9 cellular contexts compared by ENCODE assay signal in genomic region chr19:680287-681028, GRCh38. TPM values are rescaled to one million over a fixed set of nuclear protein-coding genes. Genes with fewer than 3 reads are reported as not detected.
DNase-seq lines count a peak whose midpoint lies in the region; ATAC-seq, FAIRE-seq and TF ChIP-seq lines count a peak whose summit lies in the region.
"Had no signal": no experiment of that assay in that cellular context is flagged by ENCODE, and none has a peak within 500 bp of the region (broad histone marks: within the 10 kb centered on the region; RNA-seq: fewer than 3 reads in every experiment).

No MANE protein-coding gene starts in this region.

- dilution Hi-C loops in keratinocyte (cut with MboI; ENCODE audit: extremely low pct_ligation_motif_present, low sequenced_read_pairs) = no loop called here

- H3K27me3 ChIP-seq in keratinocyte (ENCODE audit: control insufficient read depth, extremely low read depth, insufficient read depth, low read length) = no peaks in the 10 kb centered on the region

- peaks cover 23% of the 10 kb centered on the region for H3K79me2 ChIP-seq in keratinocyte (ENCODE audit: control insufficient read depth, insufficient read depth, low read length)

- peak overlapping the region; percentile 70 for H3K9ac ChIP-seq in keratinocyte (ENCODE audit: control insufficient read depth, extremely low read depth, insufficient read depth, low read length)

- no peaks in the 10 kb centered on the region for H3K9me3 ChIP-seq in keratinocyte (ENCODE audit: control insufficient read depth, low read depth, low read length)

- CTCF ChIA-PET in WTC11 (lab: Charles Lee) = interaction anchor here (0.6 to 2.7 kb wide), 24 partner anchors 10 to 304 kb away, joined by 3 to 22 read pairs (median 4); partner anchors contain the start of genes PALM, PRSS57, RNF126 and WDR18

- H3K9me1 ChIP-seq in keratinocyte (ENCODE audit: control insufficient read depth, extremely low read depth, insufficient read depth, low read length) = peaks cover 2% of the 10 kb centered on the region

- ATAC-seq in HG03175 (IDR thresholded peaks at IDR 0.05; ENCODE audit: unreplicated experiment) (peak; percentile 69), WTC11 (peak; percentile 71)

- peaks cover 21% of the 10 kb centered on the region for H4K20me1 ChIP-seq in keratinocyte (ENCODE audit: control insufficient read depth, extremely low read depth, insufficient read depth, low read length)

- H3K4me3 ChIP-seq in keratinocyte (ENCODE audit: control insufficient read depth in 2 of 3, extremely low read depth in 1 of 3, insufficient read depth in 2 of 3, low read depth in 1 of 3, low read length in 3 of 3) = peak overlapping the region; percentile 26 to 65 (median 51)

- H3K4me1 ChIP-seq in keratinocyte (ENCODE audit: control insufficient read depth, extremely low read depth, insufficient read depth, low read length) = peaks cover 25% of the 10 kb centered on the region

- in situ Hi-C loops in GM18951 (cut with MboI; ENCODE audit: low sequenced_read_pairs, unreplicated experiment) = no loop called here

- POLR2A ChIA-PET in WTC11 (lab: Charles Lee) = interaction anchor here (0.8 to 1.7 kb wide), 4 partner anchors 10 to 118 kb away, joined by 3 to 8 read pairs (median 4); no protein-coding TSS in a partner anchor

- peak overlapping the region; percentile 100 for H3K27ac Mint-ChIP-seq in WTC11

- peak overlapping the region; percentile 87 for H3K4me3 Mint-ChIP-seq in WTC11

- H3K36me3 ChIP-seq in keratinocyte (ENCODE audit: control insufficient read depth in 2 of 2, extremely low read depth in 1 of 2, insufficient read depth in 2 of 2, low read length in 2 of 2) = peaks cover 9 to 29% of the 10 kb centered on the region in 2 experiments

- peak overlapping the region; percentile 49 for H2AFZ ChIP-seq in keratinocyte (ENCODE audit: control insufficient read depth, low read length)

- peak overlapping the region; percentile 90 for H3K4me2 ChIP-seq in keratinocyte (ENCODE audit: control insufficient read depth, extremely low read depth, insufficient read depth, low read depth, low read length)

- TF ChIP-seq POLR2A in GM18951 (IDR thresholded peaks at IDR 0.05; ENCODE audit: extremely low read depth, insufficient read depth, insufficient read length) = peak; percentile 73

- no peaks in the 10 kb centered on the region for H3K9me3 Mint-ChIP-seq in WTC11

- no peaks in the 10 kb centered on the region for H3K4me1 Mint-ChIP-seq in WTC11

- TF ChIP-seq CTCF in AG09319 (IDR thresholded peaks at IDR 0.05; ENCODE audit: low read depth, low read length) = peak; percentile 25
- no peak for TF ChIP-seq CTCF in WTC11 (IDR thresholded peaks at IDR 0.05)
- TF ChIP-seq CTCF in keratinocyte (optimal IDR thresholded peaks at IDR 0.05 in 1 of 3, IDR thresholded peaks at IDR 0.05 in 1 of 3, conservative IDR thresholded peaks at IDR 0.05 in 1 of 3; ENCODE audit: extremely low read depth in 1 of 3, insufficient read depth in 2 of 3, low read length in 3 of 3) = peak; percentile 14 to 77 (median 47)

- no peaks in the 10 kb centered on the region for H3K36me3 Mint-ChIP-seq in WTC11

- peak; percentile 5 for FAIRE-seq in keratinocyte (lab: Jason Lieb, UNC)
- FAIRE-seq: TTC549 had no signal

- peaks cover 18% of the 10 kb centered on the region for H3K27me3 Mint-ChIP-seq in WTC11 (ENCODE audit: low read depth)

- H3K27ac ChIP-seq in caudate nucleus (ENCODE audit: low read depth, low read length) (peak overlapping the region; percentile 89), keratinocyte (ENCODE audit: control insufficient read depth, insufficient read depth, low read length) (peak overlapping the region; percentile 83)

- peak; percentile 98 for DNase-seq in AG09319 (ENCODE audit: extremely low read depth, low read depth)
- peak; percentile 95 for DNase-seq in NCI-H2227 (lab: John Stamatoyannopoulos, UW; ENCODE audit: unreplicated experiment)
- peak; percentile 100 for DNase-seq in WTC11 (ENCODE audit: low spot score)
- DNase-seq in caudate nucleus (lab: John Stamatoyannopoulos, UW) = peak; percentile 65 to 100 (median 98)
- peak; percentile 92 for DNase-seq in keratinocyte (ENCODE audit: low read depth, low spot score)
- peak; percentile 99 to 100 (median 100) for DNase-seq in stimulated activated CD4-positive, alpha-beta T cell treated with anti-CD3 and anti-CD28 coated beads, Interleukin-12 subunit alpha, Interleukin-12 subunit beta, amount 100 ng/mL, for 48 hours (ENCODE audit: low read depth in 2 of 3, low spot score in 1 of 3)

TF ChIP-seq in WTC11, 78 proteins besides CTCF, POLR2A, EP300 and RAD21 (continues in another document):
- TF ChIP-seq FOXK1 (CRISPR knock-in tag; IDR thresholded peaks at IDR 0.05) (0 out of 2 replicates have a peak, but pooled peaks have one; percentile 43), KAT7 (CRISPR knock-in tag; IDR thresholded peaks at IDR 0.05; ENCODE audit: borderline replicate concordance) (no peak), NFE2L1 (CRISPR knock-in tag; IDR thresholded peaks at IDR 0.05) (0 out of 2 replicates have a peak, but pooled peaks have one; percentile 42), SP1 (CRISPR knock-in tag; conservative IDR thresholded peaks at IDR 0.05) (peak; percentile 65), FOXP1 (CRISPR knock-in tag; IDR thresholded peaks at IDR 0.05; ENCODE audit: borderline replicate concordance) (peak; percentile 74; the same call in 1 of the 2 replicates), ETV6 (CRISPR knock-in tag; IDR thresholded peaks at IDR 0.05) (peak; percentile 87), USF1 (CRISPR knock-in tag; IDR thresholded peaks at IDR 0.05) (peak; percentile 79), PRRX2 (CRISPR knock-in tag; IDR thresholded peaks at IDR 0.05) (no peak)

RNA-seq across cellular contexts. Expression of gene FSTL3, which starts 4.3 kb away (rescaled TPM):
- 8.7 to 12.2 TPM (median 10.1 TPM) in 3 replicates for total RNA-seq in WTC11 (2021)
- 54.4 to 105 TPM (median 66.0 TPM) in 3 replicates for polyA plus RNA-seq in keratinocyte
- polyA plus RNA-seq in keratinocyte (2011; ENCODE audit: low read depth) = 11.7 TPM
- 35.5 and 76.0 TPM in 2 replicates for polyA plus RNA-seq in keratinocyte (2011; cell fraction: cytosol; rRNA removed)
- 185 and 193 TPM in 2 replicates for polyA plus RNA-seq in keratinocyte (2011; cell fraction: nucleus; rRNA removed)
- 101 and 111 TPM in 2 replicates for polyA plus RNA-seq in keratinocyte (2012; ENCODE audit: low replicate concordance)
- 38.0 to 68.4 TPM (median 48.9 TPM) in 3 replicates for polyA minus RNA-seq in keratinocyte
- polyA minus RNA-seq in keratinocyte (2011; cell fraction: cytosol; rRNA and poly(A)+ RNA removed) = 206 TPM
- 122 and 140 TPM in 2 replicates for polyA minus RNA-seq in keratinocyte (2011; cell fraction: nucleus; rRNA and poly(A)+ RNA removed)

RNA-seq across cellular contexts. Expression of gene PRSS57, which starts 14.8 kb away (rescaled TPM):
- total RNA-seq in WTC11 (2021) = not detected in 3 replicates
- not detected in 3 replicates for polyA plus RNA-seq in keratinocyte
- polyA plus RNA-seq in keratinocyte (2011; ENCODE audit: low read depth) = not detected
- not detected in 2 replicates for polyA plus RNA-seq in keratinocyte (2011; cell fraction: cytosol; rRNA removed)
- polyA plus RNA-seq in keratinocyte (2011; cell fraction: nucleus; rRNA removed) = not detected in 2 replicates
- polyA plus RNA-seq in keratinocyte (2012; ENCODE audit: low replicate concordance) = not detected in 2 replicates
- not detected in 3 replicates for polyA minus RNA-seq in keratinocyte
- not detected for polyA minus RNA-seq in keratinocyte (2011; cell fraction: cytosol; rRNA and poly(A)+ RNA removed)
- polyA minus RNA-seq in keratinocyte (2011; cell fraction: nucleus; rRNA and poly(A)+ RNA removed) = not detected in 2 replicates

RNA-seq across cellular contexts. Expression of gene RNF126, which starts 17.4 kb away (rescaled TPM):
- total RNA-seq in WTC11 (2021) = 66.7 to 84.4 TPM (median 68.1 TPM) in 3 replicates
- 8.2 to 30.0 TPM (median 14.8 TPM) in 3 replicates for polyA plus RNA-seq in keratinocyte
- 10.8 TPM for polyA plus RNA-seq in keratinocyte (2011; ENCODE audit: low read depth)
- polyA plus RNA-seq in keratinocyte (2011; cell fraction: cytosol; rRNA removed) = 10.0 and 29.0 TPM in 2 replicates
- 17.7 and 30.0 TPM in 2 replicates for polyA plus RNA-seq in keratinocyte (2011; cell fraction: nucleus; rRNA removed)
- polyA plus RNA-seq in keratinocyte (2012; ENCODE audit: low replicate concordance) = 37.0 and 57.0 TPM in 2 replicates
- 5.0 to 32.4 TPM (median 8.5 TPM) in 3 replicates for polyA minus RNA-seq in keratinocyte
- polyA minus RNA-seq in keratinocyte (2011; cell fraction: cytosol; rRNA and poly(A)+ RNA removed) = 50.3 TPM
- polyA minus RNA-seq in keratinocyte (2011; cell fraction: nucleus; rRNA and poly(A)+ RNA removed) = 18.8 and 19.9 TPM in 2 replicates

RNA-seq across cellular contexts. Expression of gene PALM, which starts 28.3 kb away (rescaled TPM):
- 17.7 to 25.6 TPM (median 22.1 TPM) in 3 replicates for total RNA-seq in WTC11 (2021)
- 0.09 to 0.46 TPM in 2 of 3 replicates, not detected in the other for polyA plus RNA-seq in keratinocyte
- polyA plus RNA-seq in keratinocyte (2011; ENCODE audit: low read depth) = 0.55 TPM
- 0.27 and 1.5 TPM in 2 replicates for polyA plus RNA-seq in keratinocyte (2011; cell fraction: cytosol; rRNA removed)
- polyA plus RNA-seq in keratinocyte (2011; cell fraction: nucleus; rRNA removed) = 0.38 and 1.4 TPM in 2 replicates
- polyA plus RNA-seq in keratinocyte (2012; ENCODE audit: low replicate concordance) = 0.19 and 1.4 TPM in 2 replicates
- polyA minus RNA-seq in keratinocyte = 0.16 to 0.59 TPM in 2 of 3 replicates, not detected in the other
- 1.9 TPM for polyA minus RNA-seq in keratinocyte (2011; cell fraction: cytosol; rRNA and poly(A)+ RNA removed)
- polyA minus RNA-seq in keratinocyte (2011; cell fraction: nucleus; rRNA and poly(A)+ RNA removed) = 0.84 and 2.8 TPM in 2 replicates

RNA-seq across cellular contexts. Expression of gene FGF22, which starts 40.8 kb away (rescaled TPM):
- 1.4 to 1.6 TPM (median 1.6 TPM) in 3 replicates for total RNA-seq in WTC11 (2021)
- 0.05 TPM in 1 of 3 replicates, not detected in the others for polyA plus RNA-seq in keratinocyte
- 1.0 TPM for polyA plus RNA-seq in keratinocyte (2011; ENCODE audit: low read depth)
- not detected in 2 replicates for polyA plus RNA-seq in keratinocyte (2011; cell fraction: cytosol; rRNA removed)
- polyA plus RNA-seq in keratinocyte (2011; cell fraction: nucleus; rRNA removed) = 0.13 and 0.17 TPM in 2 replicates
- 0.76 TPM in 1 of 2 replicates, not detected in the other for polyA plus RNA-seq in keratinocyte (2012; ENCODE audit: low replicate concordance)
- not detected in 3 replicates for polyA minus RNA-seq in keratinocyte
- polyA minus RNA-seq in keratinocyte (2011; cell fraction: cytosol; rRNA and poly(A)+ RNA removed) = not detected
- not detected in 2 replicates for polyA minus RNA-seq in keratinocyte (2011; cell fraction: nucleus; rRNA and poly(A)+ RNA removed)

Comparison
In these comparisons a context has a peak if more than half of its experiments do, and no peak if none do; other contexts are left out.
1. Peak in every context shown above with its lines: DNase-seq, ATAC-seq, H3K4me3 ChIP-seq and H3K27ac ChIP-seq.